ENCODE assay signal across 20 cellular contexts in the genomic region with DNA sequence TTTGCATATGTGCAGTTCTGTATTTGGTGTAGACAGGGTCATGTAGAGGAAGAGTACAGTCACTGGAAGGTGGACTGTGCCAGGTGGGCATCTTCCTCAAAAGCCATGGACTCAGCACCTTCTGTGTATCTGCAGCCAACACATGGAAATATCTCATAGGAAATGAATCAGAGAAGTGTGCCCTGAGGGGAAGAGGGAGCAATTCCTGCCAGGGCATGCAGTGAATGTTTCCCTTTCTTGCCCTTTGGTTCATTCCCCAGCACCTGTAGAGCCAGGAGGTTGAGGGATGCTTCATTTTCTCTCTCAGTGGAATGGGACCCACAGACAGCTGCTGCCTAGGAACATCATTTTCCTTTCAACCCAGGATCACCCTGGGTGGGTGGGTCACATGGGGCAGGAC.
"Had no signal": no experiment of that assay in that cellular context is flagged by ENCODE, and none has a peak within 500 bp of the region (broad histone marks: within the 10 kb centered on the region; RNA-seq: fewer than 3 reads in every experiment).

No MANE protein-coding gene starts in this region.

- H3K4me3 ChIP-seq: Peyer's patch had no signal

- H3K27ac ChIP-seq: Peyer's patch had no signal

- H3K9me3 ChIP-seq: Peyer's patch had no signal

- H3K36me3 ChIP-seq: Peyer's patch had no signal

- H3K4me1 ChIP-seq: Peyer's patch had no signal

- H3K27me3 ChIP-seq: Peyer's patch had no signal

- ATAC-seq: activated CD8-positive, alpha-beta memory T cell treated with anti-CD3 and anti-CD28 coated beads, Interleukin-2, amount 10 ng/mL, durations not matched to agents 7 days and 5 days; activated T-cell treated with anti-CD3 and anti-CD28 coated beads, Interleukin-2, amount 50 U/mL, for 4 hours; T-helper 17 cell had no signal

- DNase-seq: activated B cell treated with CpG ODN at 0.5 μM for 24 hours; activated CD4-positive, alpha-beta T cell treated with anti-CD3 and anti-CD28 coated beads for 1 hour; activated CD4-positive, alpha-beta T cell treated with anti-CD3 and anti-CD28 coated beads, Interleukin-2, amount 10 ng/mL, durations not matched to agents 24 days and 14 days; activated CD4-positive, alpha-beta T cell treated with anti-CD3 and anti-CD28 coated beads, Interleukin-2, amount 50 U/mL, for 48 hours; activated CD8-positive, alpha-beta memory T cell treated with anti-CD3 and anti-CD28 coated beads, Interleukin-2, amount 10 ng/mL, durations not matched to agents 7 days and 5 days; activated effector memory CD4-positive, alpha-beta T cell treated with anti-CD3 and anti-CD28 coated beads, Interleukin-2, amount 50 U/mL, for 16 hours; activated naive CD4-positive, alpha-beta T cell treated with Interleukin-2 at 50 U/mL for 16 hours; activated T-cell treated with anti-CD3 and anti-CD28 coated beads, Interleukin-2, amount 50 U/mL, for 4 hours; amygdala; Karpas-422; NCI-H1092; NCI-H1417; NCI-H1930; NCI-H2171 treated with DMSO at 0.1 percent for 48 hours; NCI-H226; NCI-H69; Peyer's patch; SIG-M5; T-helper 17 cell; T-helper 9 cell had no signal
